ENCODE assay signal across 27 cellular contexts in genomic region chr12:127813147-127813546, GRCh38.
"Had no signal": no experiment of that assay in that cellular context is flagged by ENCODE, and none has a peak within 500 bp of the region (broad histone marks: within the 10 kb centered on the region; RNA-seq: fewer than 3 reads in every experiment).

No MANE protein-coding gene starts in this region.

- H3K36me3 ChIP-seq: stomach, suprapubic skin, thoracic aorta, thyroid gland, tibial artery, tibial nerve, transverse colon, upper lobe of left lung, upper lobe of right lung, uterus, vagina had no signal

- H3K4me3 ChIP-seq: stomach, suprapubic skin, testis, thoracic aorta, thyroid gland, tibial artery, tibial nerve, transverse colon, upper lobe of left lung, upper lobe of right lung, uterus, vagina had no signal

- FAIRE-seq: urothelium cell line had no signal

- H3K9me3 ChIP-seq: suprapubic skin, testis, thoracic aorta, thyroid gland, tibial artery, tibial nerve, transverse colon, upper lobe of left lung, upper lobe of right lung, uterus, vagina had no signal

- H3K27ac ChIP-seq: stomach, suprapubic skin, testis, thoracic aorta, thyroid gland, tibial artery, tibial nerve, transverse colon, upper lobe of left lung, upper lobe of right lung, uterus, vagina had no signal

- H3K27me3 ChIP-seq: stomach, suprapubic skin, testis, thyroid gland, tibial artery, tibial nerve, transverse colon, upper lobe of left lung, upper lobe of right lung, uterus, vagina had no signal

- ATAC-seq: stimulated activated effector memory CD8-positive, alpha-beta T cell treated with anti-CD3 and anti-CD28 coated beads, Interleukin-12 subunit alpha, Interleukin-12 subunit beta, amount 100 ng/mL, for 72 hours; stimulated activated memory B cell treated with anti-CD40 and anti-IgM and Interleukin-4, amounts not matched to agents 10 μg/mL and 1 μg/mL and 100 μg/mL, for 72 hours; stimulated activated naive B cell treated with anti-CD40 and anti-IgM and Interleukin-4, amounts not matched to agents 10 μg/mL and 1 μg/mL and 100 μg/mL, for 72 hours; stimulated activated naive CD8-positive, alpha-beta T cell treated with anti-CD3 and anti-CD28 coated beads, Interleukin-15, amount 100 ng/mL, for 72 hours; stimulated activated naive CD8-positive, alpha-beta T cell treated with anti-CD3 and anti-CD28 coated beads, Interleukin-15, Interleukin-2, amounts not matched to agents 100 U/mL and 50 U/mL, for 24 hours; upper lobe of right lung had no signal

- H3K4me1 ChIP-seq: testis, thyroid gland, upper lobe of right lung, uterus had no signal

- DNase-seq: stimulated activated CD4-positive, alpha-beta T cell treated with anti-CD3 and anti-CD28 coated beads, Interleukin-2, amount 100 ng/mL, for 48 hours; stimulated activated CD4-positive, alpha-beta T cell treated with anti-CD3 and anti-CD28 coated beads, Interleukin-4, amount 100 ng/mL, for 1 hour; stimulated activated CD4-positive, alpha-beta T cell treated with anti-CD3 and anti-CD28 coated beads, Interleukin-4, amount 100 ng/mL, for 24 hours; stimulated activated CD4-positive, alpha-beta T cell treated with anti-CD3 and anti-CD28 coated beads, Interleukin-4, amount 100 ng/mL, for 4 hours; stimulated activated CD8-positive, alpha-beta memory T cell treated with anti-CD3 and anti-CD28 coated beads, Interleukin-4, amount 100 ng/mL, for 48 hours; stimulated activated naive B cell treated with anti-CD40 and anti-IgM and Interleukin-4, amounts not matched to agents 10 μg/mL and 1 μg/mL and 100 μg/mL, for 72 hours; stimulated activated naive CD4-positive, alpha-beta T cell; stimulated activated naive CD4-positive, alpha-beta T cell treated with Interleukin-2 at 50 U/mL for 16 hours; stimulated activated naive CD8-positive, alpha-beta T cell treated with anti-CD3 and anti-CD28 coated beads, Interleukin-15, amount 100 ng/mL, for 72 hours; stimulated activated naive CD8-positive, alpha-beta T cell treated with anti-CD3 and anti-CD28 coated beads, Interleukin-15, Interleukin-2, amounts not matched to agents 100 U/mL and 50 U/mL, for 24 hours; stomach; substantia nigra; testis; thyroid gland; tibial artery; transverse colon; trophoblast cell; upper lobe of left lung; upper lobe of right lung; uterus had no signal
